Comparison of ENCODE assay signal across 18 cellular contexts in genomic region chr3:80285370-80285769, GRCh38.
DNase-seq lines count a peak whose midpoint lies in the region; FAIRE-seq and TF ChIP-seq lines count a peak whose summit lies in the region.
"Had no signal": no experiment of that assay in that cellular context is flagged by ENCODE, and none has a peak within 500 bp of the region (broad histone marks: within the 10 kb centered on the region; RNA-seq: fewer than 3 reads in every experiment).

No MANE protein-coding gene starts in this region.

- H3K9me3 Mint-ChIP-seq in H9 = no peaks in the 10 kb centered on the region

- TF ChIP-seq POLR2A in H1 (IDR thresholded peaks at IDR 0.05; ENCODE audit: control extremely low read depth in 1 of 2, low read depth in 2 of 2, low read length in 2 of 2) = no peak

- no peak for TF ChIP-seq EP300 in H1 (IDR thresholded peaks at IDR 0.05; ENCODE audit: borderline replicate concordance in 1 of 2, low read depth in 2 of 2, low read length in 2 of 2)

- H3K27ac ChIP-seq in H9 (ENCODE audit: insufficient read length, low read depth, low read length) = no peak overlapping the region
- no peak overlapping the region for H3K27ac ChIP-seq in OCI-LY3 (ENCODE audit: low read length)
- no peak overlapping the region for H3K27ac ChIP-seq in H1 (ENCODE audit: low read depth, low read length)
- H3K27ac ChIP-seq: right lobe of liver, thyroid gland had no signal

- no peak overlapping the region for H3K9ac ChIP-seq in H9 (ENCODE audit: extremely low read depth, insufficient read length, low read length)
- no peak overlapping the region for H3K9ac ChIP-seq in OCI-LY3 (ENCODE audit: low read length)
- no peak overlapping the region for H3K9ac ChIP-seq in H1 (replicated peaks in 1 of 4; ENCODE audit: extremely low read depth in 1 of 4, low read depth in 3 of 4, low read length in 3 of 4)

- FAIRE-seq in H1 (lab: Jason Lieb, UNC) = no peak
- FAIRE-seq: bronchial epithelial cell had no signal

- H3K4me3 ChIP-seq in OCI-LY3 (ENCODE audit: low read length) = no peak overlapping the region
- no peak overlapping the region for H3K4me3 ChIP-seq in H1 (ENCODE audit: extremely low read depth in 1 of 4, insufficient read depth in 2 of 4, low read depth in 3 of 4, low read length in 4 of 4)
- H3K4me3 ChIP-seq: right lobe of liver, thyroid gland had no signal

- H3K9me3 ChIP-seq in H9 (ENCODE audit: control insufficient read depth, low read depth, low read length) (no peaks in the 10 kb centered on the region), OCI-LY3 (ENCODE audit: insufficient read depth, low read length) (no peaks in the 10 kb centered on the region), H1 (ENCODE audit: insufficient read depth in 2 of 2, low read depth in 1 of 2, low read length in 1 of 2) (no peaks in the 10 kb centered on the region)
- H3K9me3 ChIP-seq: right lobe of liver, thyroid gland had no signal

- no peak overlapping the region for H3K4me2 ChIP-seq in H9 (ENCODE audit: insufficient read depth, insufficient read length, low read length)
- no peak overlapping the region for H3K4me2 ChIP-seq in OCI-LY3 (ENCODE audit: low read length)
- no peak overlapping the region for H3K4me2 ChIP-seq in H1 (ENCODE audit: insufficient read depth in 1 of 2, low read depth in 2 of 2, low read length in 2 of 2)

- no peak overlapping the region for H2BK15ac ChIP-seq in H9 (ENCODE audit: low read depth, low read length)
- no peak overlapping the region for H2BK15ac ChIP-seq in H1 (ENCODE audit: low read length)

- no peaks in the 10 kb centered on the region for H3K27me3 ChIP-seq in H9 (ENCODE audit: insufficient read depth, low read length)
- no peaks in the 10 kb centered on the region for H3K27me3 ChIP-seq in OCI-LY3 (ENCODE audit: low read depth, low read length)
- H3K27me3 ChIP-seq in H1 (replicated peaks in 1 of 4; ENCODE audit: control insufficient read depth in 3 of 4, extremely low read depth in 1 of 4, insufficient read depth in 3 of 4, low read length in 3 of 4) = no peaks in the 10 kb centered on the region
- H3K27me3 ChIP-seq: right lobe of liver, thyroid gland had no signal

- H4K5ac ChIP-seq in H9 (ENCODE audit: insufficient read length, low read depth, low read length) = no peak overlapping the region
- H4K5ac ChIP-seq in H1 (ENCODE audit: insufficient read length, low read depth, low read length) = no peak overlapping the region

- H2BK20ac ChIP-seq in H9 (ENCODE audit: low read depth, low read length, poor library complexity, severe bottlenecking) (no peak overlapping the region), H1 (ENCODE audit: low read length) (no peak overlapping the region)

- H3K4me1 ChIP-seq in H9 (ENCODE audit: insufficient read depth, low read length) = no peaks in the 10 kb centered on the region
- no peaks in the 10 kb centered on the region for H3K4me1 ChIP-seq in OCI-LY3 (ENCODE audit: low read length)
- no peaks in the 10 kb centered on the region for H3K4me1 ChIP-seq in H1 (replicated peaks in 1 of 4; ENCODE audit: control insufficient read depth in 3 of 4, insufficient read depth in 4 of 4, low read length in 3 of 4)
- H3K4me1 ChIP-seq: right lobe of liver, thyroid gland had no signal

- H3K4me3 Mint-ChIP-seq in H9 = no peak overlapping the region
- H3K4me3 Mint-ChIP-seq: activated naive CD8-positive, alpha-beta T cell; stimulated activated naive B cell treated with anti-CD40 and anti-IgM and Interleukin-4, amounts not matched to agents 10 μg/mL and 1 μg/mL and 100 μg/mL, for 72 hours had no signal

- no peak overlapping the region for H3K56ac ChIP-seq in H9 (ENCODE audit: insufficient read length, low read depth, low read length)
- no peak overlapping the region for H3K56ac ChIP-seq in H1 (replicated peaks; ENCODE audit: insufficient read length, low read depth, low read length)

- H2BK12ac ChIP-seq in H9 (ENCODE audit: insufficient read length, low read depth, low read length) (no peak overlapping the region), H1 (ENCODE audit: low read depth, low read length) (no peak overlapping the region)

- H3K36me3 ChIP-seq in OCI-LY3 (replicated peaks; ENCODE audit: low read depth, low read length) = no peaks in the 10 kb centered on the region
- H3K36me3 ChIP-seq in H1 (ENCODE audit: control insufficient read depth in 2 of 4, insufficient read depth in 4 of 4, low read length in 3 of 4) = no peaks in the 10 kb centered on the region
- H3K36me3 ChIP-seq: right lobe of liver, thyroid gland had no signal

- no peak overlapping the region for H4K91ac ChIP-seq in H9 (ENCODE audit: insufficient read length, low read depth, low read length)
- no peak overlapping the region for H4K91ac ChIP-seq in H1 (replicated peaks; ENCODE audit: insufficient read length, low read length)

- POLR2A ChIA-PET in H1 (lab: Charles Lee; ENCODE audit: partially characterized antibody) = no interaction called here

- CTCF ChIA-PET in H1 (lab: Charles Lee; ENCODE audit: partially characterized antibody) = no interaction called here

- H2BK5ac ChIP-seq in H9 (ENCODE audit: insufficient read length, low read length) = no peak overlapping the region
- H2BK5ac ChIP-seq in H1 (ENCODE audit: low read depth, low read length) = no peak overlapping the region

- H3K14ac ChIP-seq in H9 (ENCODE audit: insufficient read depth, low read length) = no peak overlapping the region
- no peak overlapping the region for H3K14ac ChIP-seq in H1 (ENCODE audit: insufficient read length)

- H3K18ac ChIP-seq in H9 (ENCODE audit: insufficient read length, low read depth, low read length) = no peak overlapping the region
- no peak overlapping the region for H3K18ac ChIP-seq in H1 (ENCODE audit: extremely low read depth, low read length)

- H3K4ac ChIP-seq in H9 (ENCODE audit: low read depth, low read length) (no peak overlapping the region), H1 (replicated peaks; ENCODE audit: insufficient read length, low read depth, low read length) (no peak overlapping the region)

- H3K79me2 ChIP-seq in H9 (ENCODE audit: insufficient read depth, low read length) (no peaks in the 10 kb centered on the region), OCI-LY3 (ENCODE audit: low read length) (no peaks in the 10 kb centered on the region), H1 (ENCODE audit: control insufficient read depth in 1 of 2, insufficient read depth in 2 of 2, low read length in 2 of 2) (no peaks in the 10 kb centered on the region)

- WGBS in H9 (ENCODE audit: extremely low coverage, insufficient read length, low lambda C conversion rate) = no CpG with 5 or more reads among the region's 1 CpG
- 100% methylated on average over 1 of the region's 1 CpG; no CpG with 5 or more reads in 1 of the 2 experiments for WGBS in H1 (ENCODE audit: extremely low coverage in 1 of 2, insufficient coverage in 1 of 2, insufficient read length in 1 of 2, insufficient replicate concordance in 2 of 2, low coverage in 1 of 2, low lambda C conversion rate in 2 of 2, missing lambda C conversion rate in 1 of 2), 2 experiments

- no peak overlapping the region for H2AFZ ChIP-seq in H9 (ENCODE audit: low read length)
- peak overlapping the region; percentile 41; the same call in 1 of the 2 replicates for H2AFZ ChIP-seq in OCI-LY3 (ENCODE audit: low read depth, low read length)
- H2AFZ ChIP-seq in H1 (ENCODE audit: low read length) = peak overlapping the region; percentile 50; the same call in 1 of the 2 replicates

- H2BK120ac ChIP-seq in H9 (ENCODE audit: low read depth, low read length, poor library complexity, severe bottlenecking) (no peak overlapping the region), H1 (replicated peaks; ENCODE audit: low read depth, low read length) (no peak overlapping the region)

- H4K20me1 ChIP-seq in H9 (ENCODE audit: control insufficient read depth, insufficient read depth, insufficient read length) (no peaks in the 10 kb centered on the region), OCI-LY3 (ENCODE audit: insufficient read depth, low read length) (no peaks in the 10 kb centered on the region), H1 (replicated peaks in 1 of 2; ENCODE audit: control insufficient read depth in 1 of 2, insufficient read depth in 2 of 2, low read length in 2 of 2) (no peaks in the 10 kb centered on the region)

- no peak for TF ChIP-seq CTCF in H9 (conservative IDR thresholded peaks at IDR 0.05)
- no peak for TF ChIP-seq CTCF in OCI-LY3 (IDR thresholded peaks at IDR 0.05; ENCODE audit: low read depth, low read length)
- no peak for TF ChIP-seq CTCF in H1 (IDR thresholded peaks at IDR 0.05; ENCODE audit: control extremely low read depth in 1 of 3, insufficient read depth in 1 of 3, low read depth in 1 of 3, low read length in 3 of 3)

- peaks cover 0 to under 1% (median 0%) of the 10 kb centered on the region in 3 experiments; a peak in 1 of 7 replicates for H3K36me3 Mint-ChIP-seq in H9 (ENCODE audit: insufficient read depth in 1 of 3, low read depth in 3 of 3)
- H3K36me3 Mint-ChIP-seq: activated naive CD8-positive, alpha-beta T cell; stimulated activated naive B cell treated with anti-CD40 and anti-IgM and Interleukin-4, amounts not matched to agents 10 μg/mL and 1 μg/mL and 100 μg/mL, for 72 hours had no signal

- no peak overlapping the region for H2AK5ac ChIP-seq in H9 (ENCODE audit: insufficient read length, low read length)
- H2AK5ac ChIP-seq in H1 (ENCODE audit: low read depth, low read length) = no peak overlapping the region

- peak overlapping the region; percentile 11 to 73 (median 68); a peak in 5 of 7 replicates for H3K27ac Mint-ChIP-seq in H9
- H3K27ac Mint-ChIP-seq: activated naive CD8-positive, alpha-beta T cell; stimulated activated naive B cell treated with anti-CD40 and anti-IgM and Interleukin-4, amounts not matched to agents 10 μg/mL and 1 μg/mL and 100 μg/mL, for 72 hours had no signal

- DNase-seq in H9 (no peak), H1 (ENCODE audit: low read depth in 1 of 2, low spot score in 2 of 2) (no peak), renal cortical epithelial cell (ENCODE audit: low read depth) (peak; percentile 30), iPS-NIHi11 (ENCODE audit: low spot score) (no peak), NCI-H1436 (lab: John Stamatoyannopoulos, UW) (no peak), HPDE6-E6E7 (ENCODE audit: extremely low spot score) (no peak)
- DNase-seq in activated CD4-positive, alpha-beta T cell treated with anti-CD3 and anti-CD28 coated beads for 1 hour = no peak
- DNase-seq: head of caudate nucleus; KG1; NCI-H1092 treated with DMSO at 0.1 percent for 48 hours; occipital lobe; right lobe of liver; stimulated activated naive B cell treated with anti-CD40 and anti-IgM and Interleukin-4, amounts not matched to agents 10 μg/mL and 1 μg/mL and 100 μg/mL, for 72 hours; T-helper 9 cell; thyroid gland had no signal

- H4K8ac ChIP-seq in H9 (replicated peaks; ENCODE audit: insufficient read length, low read depth, low read length) (no peak overlapping the region), H1 (ENCODE audit: extremely low read depth, insufficient read depth, low read length) (no peak overlapping the region)

- H3K27me3 Mint-ChIP-seq in H9 (ENCODE audit: low read depth) = no peaks in the 10 kb centered on the region
- H3K27me3 Mint-ChIP-seq: activated naive CD8-positive, alpha-beta T cell; stimulated activated naive B cell treated with anti-CD40 and anti-IgM and Interleukin-4, amounts not matched to agents 10 μg/mL and 1 μg/mL and 100 μg/mL, for 72 hours had no signal

- H3T11ph ChIP-seq in H9 (ENCODE audit: low read length) = no peak overlapping the region

- H3K23ac ChIP-seq in H9 (ENCODE audit: insufficient read length, low read depth, low read length) (no peak overlapping the region), H1 (ENCODE audit: insufficient read length) (no peak overlapping the region)

- peaks cover 4% of the 10 kb centered on the region in 2 experiments for H3K4me1 Mint-ChIP-seq in H9
- H3K4me1 Mint-ChIP-seq: stimulated activated naive B cell treated with anti-CD40 and anti-IgM and Interleukin-4, amounts not matched to agents 10 μg/mL and 1 μg/mL and 100 μg/mL, for 72 hours had no signal

- no peak for TF ChIP-seq RAD21 in H1 (IDR thresholded peaks at IDR 0.05 in 1 of 2, conservative IDR thresholded peaks at IDR 0.05 in 1 of 2; ENCODE audit: low read depth in 2 of 2, low read length in 2 of 2)

- H3K79me1 ChIP-seq in H9 (ENCODE audit: insufficient read depth, low read depth, low read length, poor library complexity, severe bottlenecking) (no peaks in the 10 kb centered on the region), H1 (ENCODE audit: low read depth, low read length) (no peaks in the 10 kb centered on the region)

- H3K23me2 ChIP-seq in H9 (ENCODE audit: insufficient read length, low read depth, low read length, poor library complexity, severe bottlenecking) (no peaks in the 10 kb centered on the region), H1 (ENCODE audit: low read depth, low read length) (no peaks in the 10 kb centered on the region)
